6 cellular contexts compared by ENCODE assay signal in genomic region chr12:31569517-31569916, GRCh38. TPM values are rescaled to one million over a fixed set of nuclear protein-coding genes. Genes with fewer than 3 reads are reported as not detected.
A peak's percentile ranks its signal among the peaks of the same experiment; 100 is the strongest.
DNase-seq lines count a peak whose midpoint lies in the region; ATAC-seq, FAIRE-seq and TF ChIP-seq lines count a peak whose summit lies in the region.
"Not testable (repeated sequence)": the region's sequence is repeated elsewhere in the genome, so short reads cannot be mapped to it uniquely, and the experiment has no call there.

No MANE protein-coding gene starts in this region.

- H3K4me3 Mint-ChIP-seq in WTC11; stimulated activated memory B cell treated with anti-CD40 and anti-IgM and Interleukin-4, amounts not matched to agents 10 μg/mL and 1 μg/mL and 100 μg/mL, for 72 hours: not testable (repeated sequence)

- not testable (repeated sequence) for H4K8ac ChIP-seq in mesenchymal stem cell (ENCODE audit: low read length)

- H3K79me1 ChIP-seq in mesenchymal stem cell (replicated peaks; ENCODE audit: low read length, poor library complexity, severe bottlenecking): peaks cover 20% of the 10 kb centered on the region

- not testable (repeated sequence) for H3K27me3 Mint-ChIP-seq in WTC11 (ENCODE audit: low read depth); stimulated activated memory B cell treated with anti-CD40 and anti-IgM and Interleukin-4, amounts not matched to agents 10 μg/mL and 1 μg/mL and 100 μg/mL, for 72 hours

- not testable (repeated sequence) for H2BK15ac ChIP-seq in mesenchymal stem cell (ENCODE audit: low read depth, poor library complexity, severe bottlenecking)

- H3K4me1 Mint-ChIP-seq in WTC11: peaks cover 34% of the 10 kb centered on the region
- H3K4me1 Mint-ChIP-seq in stimulated activated memory B cell treated with anti-CD40 and anti-IgM and Interleukin-4, amounts not matched to agents 10 μg/mL and 1 μg/mL and 100 μg/mL, for 72 hours: peaks cover 64% of the 10 kb centered on the region

- H2BK5ac ChIP-seq in mesenchymal stem cell (ENCODE audit: low read depth, low read length, poor library complexity, severe bottlenecking): not testable (repeated sequence)

- not testable (repeated sequence) for TF ChIP-seq CTCF in WTC11 (IDR thresholded peaks at IDR 0.05); cardiac muscle cell (IDR thresholded peaks at IDR 0.05; ENCODE audit: low read depth, low read length)

- not testable (repeated sequence) for H2AK5ac ChIP-seq in mesenchymal stem cell (ENCODE audit: low read length, severe bottlenecking)

- not testable (repeated sequence) for H3K9ac ChIP-seq in mesenchymal stem cell (ENCODE audit: low read length)

- H3K4me3 ChIP-seq in cardiac muscle cell; mesenchymal stem cell (ENCODE audit: insufficient read depth in 1 of 2, low read depth in 1 of 2, low read length in 2 of 2): not testable (repeated sequence)

- H2BK12ac ChIP-seq in mesenchymal stem cell (ENCODE audit: low read length in 2 of 2): not testable (repeated sequence)

- H3K9me3 ChIP-seq in cardiac muscle cell (ENCODE audit: low read depth); mesenchymal stem cell (ENCODE audit: control insufficient read depth, low read length): not testable (repeated sequence)

- CTCF ChIA-PET in WTC11 (lab: Charles Lee): interaction anchor here (0.9 kb wide), 1 partner anchor 166 kb away, joined by 3 read pairs; no protein-coding TSS in a partner anchor

- not testable (repeated sequence) for H3K14ac ChIP-seq in mesenchymal stem cell (ENCODE audit: low read length in 2 of 2)

- peak overlapping the region; percentile 5 for H2BK120ac ChIP-seq in mesenchymal stem cell (ENCODE audit: low read depth, low read length)

- H3K36me3 ChIP-seq in cardiac muscle cell; mesenchymal stem cell (ENCODE audit: control insufficient read depth in 1 of 2, insufficient read depth in 2 of 2, low read depth in 1 of 2, low read length in 2 of 2): not testable (repeated sequence)

- not testable (repeated sequence) for H4K91ac ChIP-seq in mesenchymal stem cell (ENCODE audit: low read length)

- H3K27ac ChIP-seq in cardiac muscle cell: peak overlapping the region; percentile 52
- H3K27ac ChIP-seq in mesenchymal stem cell (ENCODE audit: low read length, poor library complexity, severe bottlenecking): not testable (repeated sequence)

- H3K27me3 ChIP-seq in cardiac muscle cell; mesenchymal stem cell (ENCODE audit: control insufficient read depth in 1 of 2, insufficient read depth in 1 of 2, low read length in 2 of 2): not testable (repeated sequence)

- H3K36me3 Mint-ChIP-seq in WTC11; stimulated activated memory B cell treated with anti-CD40 and anti-IgM and Interleukin-4, amounts not matched to agents 10 μg/mL and 1 μg/mL and 100 μg/mL, for 72 hours: not testable (repeated sequence)

- not testable (repeated sequence) for H3K4me2 ChIP-seq in mesenchymal stem cell (ENCODE audit: low read length, poor library complexity, severe bottlenecking)

- peaks cover 48% of the 10 kb centered on the region for H3K4me1 ChIP-seq in cardiac muscle cell (ENCODE audit: low read depth)
- not testable (repeated sequence) for H3K4me1 ChIP-seq in mesenchymal stem cell (ENCODE audit: control insufficient read depth, insufficient read depth, low read depth, low read length)

- DNase-seq in EL: peak; percentile 40
- not testable (repeated sequence) for DNase-seq in HTR-8/SVneo (ENCODE audit: insufficient read length, low spot score); WTC11 (ENCODE audit: low spot score); cardiac muscle cell (ENCODE audit: low read depth in 1 of 2, low spot score in 1 of 2); mesenchymal stem cell

- POLR2A ChIA-PET in WTC11 (lab: Charles Lee): not testable (repeated sequence)

- ATAC-seq in WTC11; stimulated activated memory B cell treated with anti-CD40 and anti-IgM and Interleukin-4, amounts not matched to agents 10 μg/mL and 1 μg/mL and 100 μg/mL, for 72 hours: not testable (repeated sequence)

- H3K4ac ChIP-seq in mesenchymal stem cell (ENCODE audit: low read depth in 1 of 2, low read length in 2 of 2): not testable (repeated sequence)

- H3K27ac Mint-ChIP-seq in WTC11: peak overlapping the region; percentile 45; the same call in 1 of the 2 replicates
- H3K27ac Mint-ChIP-seq in stimulated activated memory B cell treated with anti-CD40 and anti-IgM and Interleukin-4, amounts not matched to agents 10 μg/mL and 1 μg/mL and 100 μg/mL, for 72 hours: peak overlapping the region; percentile 22

- not testable (repeated sequence) for H3K9me3 Mint-ChIP-seq in WTC11; stimulated activated memory B cell treated with anti-CD40 and anti-IgM and Interleukin-4, amounts not matched to agents 10 μg/mL and 1 μg/mL and 100 μg/mL, for 72 hours

- H3K18ac ChIP-seq in mesenchymal stem cell (ENCODE audit: low read depth in 1 of 2, low read length in 2 of 2): not testable (repeated sequence)

- H3K23ac ChIP-seq in mesenchymal stem cell (ENCODE audit: low read length in 2 of 2): not testable (repeated sequence)

- FAIRE-seq in HTR-8/SVneo (lab: Jason Lieb, UNC): peak; percentile 80

- WGBS in mesenchymal stem cell: 94% methylated on average over 2 of the region's 2 CpGs

- not testable (repeated sequence) for H2AFZ ChIP-seq in mesenchymal stem cell (ENCODE audit: low read depth, low read length)

RNA-seq across cellular contexts. Expression of gene DENND5B, which starts 21.4 kb away (rescaled TPM):
- total RNA-seq in WTC11 (2021) (12.7 to 15.2 TPM (median 13.8 TPM) in 3 replicates), cardiac muscle cell (85.4 and 121 TPM in 2 replicates)
- 40.4 and 71.6 TPM in 2 replicates for polyA plus RNA-seq in cardiac muscle cell
- polyA plus RNA-seq in mesenchymal stem cell (2013, experiment 1 of 2): 9.2 TPM
- polyA plus RNA-seq in mesenchymal stem cell (2013, experiment 2 of 2): 9.0 TPM
